Comparison of ENCODE assay signal across 15 cellular contexts in the genomic region with DNA sequence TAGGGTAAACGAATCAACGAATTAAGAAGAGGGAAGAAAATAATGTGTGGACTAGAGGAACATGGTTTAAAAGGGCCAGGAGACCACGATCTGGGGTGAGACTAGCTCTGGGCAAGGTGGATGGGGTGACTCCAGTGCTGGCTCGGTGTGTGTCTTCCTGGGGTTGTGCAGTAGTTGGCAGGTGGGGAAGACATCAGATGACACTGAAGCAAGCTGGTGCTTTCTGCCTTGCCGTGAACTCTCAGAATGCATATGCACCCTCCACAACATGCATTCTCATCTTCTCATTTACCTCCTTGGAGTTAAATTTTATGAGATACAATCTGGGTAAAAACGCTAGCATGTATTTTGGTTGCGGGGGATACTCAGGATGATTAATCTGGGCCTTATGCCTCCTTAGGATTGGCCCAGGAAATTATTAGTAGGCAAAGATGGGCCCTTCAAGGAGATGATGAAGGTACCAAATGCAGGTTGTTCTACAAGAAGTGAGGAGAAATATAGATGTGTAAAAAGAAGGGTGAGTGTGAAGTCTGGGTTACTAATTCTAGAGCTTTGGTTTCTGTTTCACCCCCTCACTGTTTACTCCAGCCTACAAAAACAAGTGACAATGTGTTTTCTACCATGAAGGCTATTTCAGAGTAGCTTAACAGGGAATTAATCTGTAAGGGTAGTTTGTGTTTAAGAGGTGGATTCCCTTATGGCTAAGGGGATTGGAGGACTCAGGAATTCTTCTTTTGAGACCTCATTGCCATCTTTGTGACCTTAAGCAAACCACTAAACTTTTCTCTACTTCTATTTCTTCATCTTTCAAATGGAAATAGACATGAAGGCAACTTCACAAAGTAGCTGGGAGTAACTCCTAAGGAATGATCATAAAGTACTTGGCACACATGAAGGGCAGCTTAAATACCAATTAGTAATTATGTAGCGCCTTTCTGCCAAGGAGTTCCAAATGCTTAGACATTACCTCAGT.
DNase-seq lines count a peak whose midpoint lies in the region; ATAC-seq, FAIRE-seq and TF ChIP-seq lines count a peak whose summit lies in the region.
"Had no signal": no experiment of that assay in that cellular context is flagged by ENCODE, and none has a peak within 500 bp of the region (broad histone marks: within the 10 kb centered on the region; RNA-seq: fewer than 3 reads in every experiment).

No MANE protein-coding gene starts in this region.

- H3K27ac Mint-ChIP-seq in activated T-helper 1 cell treated with anti-CD3 and anti-CD28 coated beads, Interleukin-12 subunit alpha, Interleukin-12 subunit beta, Interleukin-2, Interleukin-4 antibody, amounts not matched to agents 30 ng/mL and 10 ng/mL and 1 ng/mL, durations not matched to agents 14 hours and 24 hours and 36 hours = peak overlapping the region; percentile 41

- H3K9me3 ChIP-seq in keratinocyte (ENCODE audit: control insufficient read depth, low read depth, low read length) = no peaks in the 10 kb centered on the region
- no peaks in the 10 kb centered on the region for H3K9me3 ChIP-seq in left lung
- H3K9me3 ChIP-seq: esophagus muscularis mucosa, left ventricle myocardium inferior, SJCRH30, tibial artery had no signal

- H4K20me1 ChIP-seq in keratinocyte (ENCODE audit: control insufficient read depth, extremely low read depth, insufficient read depth, low read length) = no peaks in the 10 kb centered on the region

- H3K9me3 Mint-ChIP-seq in activated T-helper 1 cell treated with anti-CD3 and anti-CD28 coated beads, Interleukin-12 subunit alpha, Interleukin-12 subunit beta, Interleukin-2, Interleukin-4 antibody, amounts not matched to agents 30 ng/mL and 10 ng/mL and 1 ng/mL, durations not matched to agents 14 hours and 24 hours and 36 hours = no peaks in the 10 kb centered on the region

- TF ChIP-seq POLR2A in lower leg skin (IDR thresholded peaks at IDR 0.05) = no peak

- no peaks in the 10 kb centered on the region for H3K79me2 ChIP-seq in keratinocyte (ENCODE audit: control insufficient read depth, insufficient read depth, low read length)
- H3K79me2 ChIP-seq: hepatocyte had no signal

- dilution Hi-C loops in keratinocyte (cut with MboI; ENCODE audit: extremely low pct_ligation_motif_present, low sequenced_read_pairs) = no loop called here

- no peak overlapping the region for H3K9ac ChIP-seq in keratinocyte (ENCODE audit: control insufficient read depth, extremely low read depth, insufficient read depth, low read length)

- H3K4me2 ChIP-seq in keratinocyte (ENCODE audit: control insufficient read depth, extremely low read depth, insufficient read depth, low read depth, low read length) = no peak overlapping the region
- H3K4me2 ChIP-seq: hepatocyte had no signal

- peaks cover 26% of the 10 kb centered on the region for H3K4me1 ChIP-seq in keratinocyte (ENCODE audit: control insufficient read depth, extremely low read depth, insufficient read depth, low read length)
- peaks cover 12 to 43% of the 10 kb centered on the region in 2 donors for H3K4me1 ChIP-seq in left lung

- peaks cover 36% of the 10 kb centered on the region for H3K36me3 Mint-ChIP-seq in activated T-helper 1 cell treated with anti-CD3 and anti-CD28 coated beads, Interleukin-12 subunit alpha, Interleukin-12 subunit beta, Interleukin-2, Interleukin-4 antibody, amounts not matched to agents 30 ng/mL and 10 ng/mL and 1 ng/mL, durations not matched to agents 14 hours and 24 hours and 36 hours (ENCODE audit: low read depth)

- H3K27ac ChIP-seq in keratinocyte (ENCODE audit: control insufficient read depth, insufficient read depth, low read length) = no peak overlapping the region
- no peak overlapping the region for H3K27ac ChIP-seq in left lung
- H3K27ac ChIP-seq: C4-2B, esophagus muscularis mucosa, hepatocyte, left ventricle myocardium inferior, SJCRH30, tibial artery had no signal

- ATAC-seq in GM18517 (IDR thresholded peaks at IDR 0.05; ENCODE audit: unreplicated experiment) (no peak), left lung (no peak)

- H2AFZ ChIP-seq in keratinocyte (ENCODE audit: control insufficient read depth, low read length) = no peak overlapping the region
- H2AFZ ChIP-seq: hepatocyte had no signal

- H3K4me3 Mint-ChIP-seq in activated T-helper 1 cell treated with anti-CD3 and anti-CD28 coated beads, Interleukin-12 subunit alpha, Interleukin-12 subunit beta, Interleukin-2, Interleukin-4 antibody, amounts not matched to agents 30 ng/mL and 10 ng/mL and 1 ng/mL, durations not matched to agents 14 hours and 24 hours and 36 hours = peak overlapping the region; percentile 17

- no peaks in the 10 kb centered on the region for H3K9me1 ChIP-seq in keratinocyte (ENCODE audit: control insufficient read depth, extremely low read depth, insufficient read depth, low read length)

- H3K36me3 ChIP-seq in keratinocyte (ENCODE audit: control insufficient read depth in 2 of 2, extremely low read depth in 1 of 2, insufficient read depth in 2 of 2, low read length in 2 of 2) (no peaks in the 10 kb centered on the region), left lung (no peaks in the 10 kb centered on the region)
- H3K36me3 ChIP-seq: esophagus muscularis mucosa, left ventricle myocardium inferior, tibial artery had no signal

- WGBS in lower leg skin, 2 donors = 89 to 92% methylated on average over 8 of the region's 8 CpGs

- H3K4me3 ChIP-seq in AG10803 (ENCODE audit: low read length) (no peak overlapping the region), keratinocyte (ENCODE audit: control insufficient read depth in 2 of 3, extremely low read depth in 1 of 3, insufficient read depth in 2 of 3, low read depth in 1 of 3, low read length in 3 of 3) (no peak overlapping the region), lower leg skin (ENCODE audit: low read depth, poor library complexity, severe bottlenecking) (no peak overlapping the region), left lung (no peak overlapping the region)
- H3K4me3 ChIP-seq: esophagus muscularis mucosa, hepatocyte, left ventricle myocardium inferior, SJCRH30, tibial artery had no signal

- DNase-seq in AG10803 (ENCODE audit: low read depth) (peak; percentile 85), GM04503 (ENCODE audit: low read depth) (peak; percentile 76), keratinocyte (ENCODE audit: low read depth, low spot score) (no peak), lower leg skin (ENCODE audit: low spot score in 2 of 2) (no peak), left lung (no peak)
- DNase-seq in activated T-helper 1 cell treated with anti-CD3 and anti-CD28 coated beads, Interleukin-12 subunit alpha, Interleukin-12 subunit beta, Interleukin-2, Interleukin-4 antibody, amounts not matched to agents 30 ng/mL and 10 ng/mL and 1 ng/mL, durations not matched to agents 14 hours and 24 hours and 36 hours (ENCODE audit: low spot score) = no peak
- DNase-seq in central memory CD4-positive, alpha-beta T cell = no peak
- DNase-seq: cortex of kidney, left ventricle myocardium inferior, SJCRH30, tibial artery had no signal

- H3K27me3 ChIP-seq in keratinocyte (ENCODE audit: control insufficient read depth, extremely low read depth, insufficient read depth, low read length) (no peaks in the 10 kb centered on the region), left lung (no peaks in the 10 kb centered on the region)
- H3K27me3 ChIP-seq: hepatocyte, SJCRH30, tibial artery had no signal

- TF ChIP-seq CTCF in AG10803 (conservative IDR thresholded peaks at IDR 0.05; ENCODE audit: low read length) (no peak), keratinocyte (optimal IDR thresholded peaks at IDR 0.05 in 1 of 3, IDR thresholded peaks at IDR 0.05 in 1 of 3, conservative IDR thresholded peaks at IDR 0.05 in 1 of 3; ENCODE audit: extremely low read depth in 1 of 3, insufficient read depth in 2 of 3, low read length in 3 of 3) (no peak), lower leg skin (IDR thresholded peaks at IDR 0.05) (no peak), left lung (IDR thresholded peaks at IDR 0.05) (no peak)

- FAIRE-seq in keratinocyte (lab: Jason Lieb, UNC) = peak; percentile 9

- peaks cover 62% of the 10 kb centered on the region for H3K4me1 Mint-ChIP-seq in activated T-helper 1 cell treated with anti-CD3 and anti-CD28 coated beads, Interleukin-12 subunit alpha, Interleukin-12 subunit beta, Interleukin-2, Interleukin-4 antibody, amounts not matched to agents 30 ng/mL and 10 ng/mL and 1 ng/mL, durations not matched to agents 14 hours and 24 hours and 36 hours (ENCODE audit: low read depth)

- H3K27me3 Mint-ChIP-seq in activated T-helper 1 cell treated with anti-CD3 and anti-CD28 coated beads, Interleukin-12 subunit alpha, Interleukin-12 subunit beta, Interleukin-2, Interleukin-4 antibody, amounts not matched to agents 30 ng/mL and 10 ng/mL and 1 ng/mL, durations not matched to agents 14 hours and 24 hours and 36 hours (ENCODE audit: insufficient read depth) = no peaks in the 10 kb centered on the region

- intact Hi-C loops in activated T-helper 1 cell treated with anti-CD3 and anti-CD28 coated beads, Interleukin-12 subunit alpha, Interleukin-12 subunit beta, Interleukin-2, Interleukin-4 antibody, amounts not matched to agents 30 ng/mL and 10 ng/mL and 1 ng/mL, durations not matched to agents 14 hours and 24 hours and 36 hours (cut with micrococcal nuclease) = loop anchor here (2.0 to 5.0 kb wide), 2 partner anchors 14 to 39 kb away; no protein-coding TSS in a partner anchor
- intact Hi-C loops in lower leg skin (cut with DNase I; ENCODE audit: low total_unique reads) (no loop called here), left lung (cut with DNase I) (no loop called here)

Comparison
In these comparisons a context has a peak if more than half of its experiments do, and no peak if none do; other contexts are left out.
1. DNase-seq: peak in AG10803 (single experiment) and GM04503 (single experiment); none in activated T-helper 1 cell treated with anti-CD3 and anti-CD28 coated beads, Interleukin-12 subunit alpha, Interleukin-12 subunit beta, Interleukin-2, Interleukin-4 antibody, amounts not matched to agents 30 ng/mL and 10 ng/mL and 1 ng/mL, durations not matched to agents 14 hours and 24 hours and 36 hours (single experiment), keratinocyte (single experiment), lower leg skin (0 of 2), left lung (0 of 2) and central memory CD4-positive, alpha-beta T cell (single experiment).